In the genomic region with DNA sequence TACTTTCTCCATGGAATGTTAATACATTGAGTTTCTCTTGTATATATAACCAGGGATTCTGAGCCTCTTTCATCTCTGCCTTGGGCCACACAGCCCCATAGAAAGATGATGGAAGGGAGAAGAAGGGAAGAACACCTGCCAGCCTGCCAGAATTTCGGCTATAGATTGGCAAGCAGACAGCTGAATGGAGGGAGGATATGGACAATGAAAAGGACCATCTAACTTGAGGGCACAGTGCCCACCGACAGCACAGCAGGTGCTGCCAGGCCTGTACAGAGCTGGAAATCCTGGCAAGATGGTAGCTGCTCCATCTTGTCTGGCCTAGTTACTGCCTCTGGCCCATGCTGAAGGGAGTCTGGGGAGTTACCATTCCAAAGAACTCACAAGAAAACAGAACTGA, we compare ENCODE assay signal across 20 cellular contexts.
"Had no signal": no experiment of that assay in that cellular context is flagged by ENCODE, and none has a peak within 500 bp of the region (broad histone marks: within the 10 kb centered on the region; RNA-seq: fewer than 3 reads in every experiment).

No MANE protein-coding gene starts in this region.

- DNase-seq: activated CD4-positive, alpha-beta memory T cell treated with anti-CD3 and anti-CD28 coated beads, Interleukin-2, amount 10 ng/mL, durations not matched to agents 7 days and 5 days; activated CD4-positive, alpha-beta T cell treated with anti-CD3 and anti-CD28 coated beads for 48 hours; activated CD4-positive, CD25-positive, alpha-beta regulatory T cell; activated CD8-positive, alpha-beta memory T cell treated with anti-CD3 and anti-CD28 coated beads, Interleukin-2, amount 10 ng/mL, durations not matched to agents 7 days and 5 days; activated naive CD4-positive, alpha-beta T cell treated with Interleukin-2 at 50 U/mL for 16 hours; activated naive CD8-positive, alpha-beta T cell treated with anti-CD3 and anti-CD28 coated beads, Interleukin-2, amount 10 ng/mL, durations not matched to agents 7 days and 5 days; amygdala; colonic mucosa; foreskin melanocyte; hypothalamus; occipital lobe; right cardiac atrium; small intestine; stimulated activated CD4-positive, alpha-beta T cell treated with anti-CD3 and anti-CD28 coated beads, Interleukin-15, amount 100 ng/mL, for 24 hours; stimulated activated CD4-positive, alpha-beta T cell treated with anti-CD3 and anti-CD28 coated beads, Interleukin-2, amount 100 ng/mL, for 48 hours; stimulated activated naive CD8-positive, alpha-beta T cell treated with anti-CD3 and anti-CD28 coated beads, Interleukin-15, amount 100 ng/mL, for 72 hours; T-helper 9 cell; upper lobe of left lung had no signal

- H3K27ac ChIP-seq: colonic mucosa, prostate gland, upper lobe of left lung had no signal

- H3K4me3 ChIP-seq: colonic mucosa, prostate gland, upper lobe of left lung had no signal

- H3K27me3 Mint-ChIP-seq: activated CD4-positive, alpha-beta memory T cell treated with anti-CD3 and anti-CD28 coated beads, Interleukin-2, amount 10 ng/mL, durations not matched to agents 7 days and 5 days; activated CD8-positive, alpha-beta memory T cell treated with anti-CD3 and anti-CD28 coated beads, Interleukin-2, amount 10 ng/mL, durations not matched to agents 7 days and 5 days; activated naive CD8-positive, alpha-beta T cell treated with anti-CD3 and anti-CD28 coated beads, Interleukin-2, amount 10 ng/mL, durations not matched to agents 7 days and 5 days; activated T-helper 17 cell treated with anti-CD3 and anti-CD28 coated beads, Interleukin-2, amount 50 U/mL, for 72 hours; stimulated activated naive CD8-positive, alpha-beta T cell treated with anti-CD3 and anti-CD28 coated beads, Interleukin-15, amount 100 ng/mL, for 72 hours had no signal

- H3K4me1 Mint-ChIP-seq: activated T-helper 17 cell treated with anti-CD3 and anti-CD28 coated beads, Interleukin-2, amount 50 U/mL, for 72 hours had no signal

- ATAC-seq: activated CD8-positive, alpha-beta memory T cell treated with anti-CD3 and anti-CD28 coated beads, Interleukin-2, amount 10 ng/mL, durations not matched to agents 7 days and 5 days; activated T-helper 17 cell treated with anti-CD3 and anti-CD28 coated beads, Interleukin-2, amount 50 U/mL, for 72 hours; stimulated activated naive CD8-positive, alpha-beta T cell treated with anti-CD3 and anti-CD28 coated beads, Interleukin-15, amount 100 ng/mL, for 72 hours had no signal

- H3K27me3 ChIP-seq: colonic mucosa, upper lobe of left lung had no signal

- H3K4me1 ChIP-seq: colonic mucosa, prostate gland had no signal

- H3K36me3 Mint-ChIP-seq: activated CD8-positive, alpha-beta memory T cell treated with anti-CD3 and anti-CD28 coated beads, Interleukin-2, amount 10 ng/mL, durations not matched to agents 7 days and 5 days had no signal

- H3K9me3 ChIP-seq: colonic mucosa, prostate gland, upper lobe of left lung had no signal

- H3K9me3 Mint-ChIP-seq: activated CD4-positive, alpha-beta memory T cell treated with anti-CD3 and anti-CD28 coated beads, Interleukin-2, amount 10 ng/mL, durations not matched to agents 7 days and 5 days; activated T-helper 17 cell treated with anti-CD3 and anti-CD28 coated beads, Interleukin-2, amount 50 U/mL, for 72 hours; stimulated activated naive CD8-positive, alpha-beta T cell treated with anti-CD3 and anti-CD28 coated beads, Interleukin-15, amount 100 ng/mL, for 72 hours had no signal

- H3K4me3 Mint-ChIP-seq: activated CD4-positive, alpha-beta memory T cell treated with anti-CD3 and anti-CD28 coated beads, Interleukin-2, amount 10 ng/mL, durations not matched to agents 7 days and 5 days; activated CD8-positive, alpha-beta memory T cell treated with anti-CD3 and anti-CD28 coated beads, Interleukin-2, amount 10 ng/mL, durations not matched to agents 7 days and 5 days; activated naive CD8-positive, alpha-beta T cell treated with anti-CD3 and anti-CD28 coated beads, Interleukin-2, amount 10 ng/mL, durations not matched to agents 7 days and 5 days; activated T-helper 17 cell treated with anti-CD3 and anti-CD28 coated beads, Interleukin-2, amount 50 U/mL, for 72 hours; stimulated activated naive CD8-positive, alpha-beta T cell treated with anti-CD3 and anti-CD28 coated beads, Interleukin-15, amount 100 ng/mL, for 72 hours had no signal

- H3K27ac Mint-ChIP-seq: activated CD4-positive, alpha-beta memory T cell treated with anti-CD3 and anti-CD28 coated beads, Interleukin-2, amount 10 ng/mL, durations not matched to agents 7 days and 5 days; activated CD8-positive, alpha-beta memory T cell treated with anti-CD3 and anti-CD28 coated beads, Interleukin-2, amount 10 ng/mL, durations not matched to agents 7 days and 5 days; activated naive CD8-positive, alpha-beta T cell treated with anti-CD3 and anti-CD28 coated beads, Interleukin-2, amount 10 ng/mL, durations not matched to agents 7 days and 5 days; activated T-helper 17 cell treated with anti-CD3 and anti-CD28 coated beads, Interleukin-2, amount 50 U/mL, for 72 hours had no signal

- H3K36me3 ChIP-seq: colonic mucosa, prostate gland, upper lobe of left lung had no signal
